In the genomic region with DNA sequence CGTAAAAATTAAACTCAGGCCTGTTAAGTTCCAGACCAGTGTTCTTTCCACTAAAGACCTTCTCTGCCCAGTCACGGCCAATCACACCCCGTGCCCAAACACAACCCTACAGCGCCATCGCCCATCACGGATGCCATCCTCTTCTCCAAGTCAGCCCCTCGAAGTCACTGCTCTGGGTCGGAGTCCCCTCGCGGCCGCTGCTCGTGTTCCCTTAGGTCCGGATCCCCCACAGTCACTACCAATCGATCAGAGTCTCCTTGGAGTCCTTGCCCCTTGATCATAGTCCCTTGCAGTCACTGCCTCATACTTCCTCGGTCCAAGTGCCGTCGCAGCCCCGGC, we compare ENCODE assay signal across 8 cellular contexts. TPM values are rescaled to one million over a fixed set of nuclear protein-coding genes. Genes with fewer than 3 reads are reported as not detected.
DNase-seq lines count a peak whose midpoint lies in the region; ATAC-seq, FAIRE-seq and TF ChIP-seq lines count a peak whose summit lies in the region.

No MANE protein-coding gene starts in this region.

- peak overlapping the region; percentile 64 to 91 for H3K4me2 ChIP-seq in H1 (ENCODE audit: insufficient read depth in 1 of 2, low read depth in 2 of 2, low read length in 2 of 2)

- H3K4me1 ChIP-seq in H1 (replicated peaks in 1 of 4; ENCODE audit: control insufficient read depth in 3 of 4, insufficient read depth in 4 of 4, low read length in 3 of 4) (peaks cover 0 to 5% (median 2%) of the 10 kb centered on the region in 4 experiments; a peak in 3 of 7 replicates), thymus (ENCODE audit: control insufficient read depth, insufficient read depth, low read length) (peaks cover 2% of the 10 kb centered on the region)

- H2BK15ac ChIP-seq in H1 (ENCODE audit: low read length): peak overlapping the region; percentile 88; the same call in 1 of the 2 replicates

- TF ChIP-seq RAD21 in H1 (IDR thresholded peaks at IDR 0.05 in 1 of 2, conservative IDR thresholded peaks at IDR 0.05 in 1 of 2; ENCODE audit: low read depth in 2 of 2, low read length in 2 of 2): no peak

- H3K4ac ChIP-seq in H1 (replicated peaks; ENCODE audit: insufficient read length, low read depth, low read length): peak overlapping the region; percentile 44

- H3K23me2 ChIP-seq in H1 (ENCODE audit: low read depth, low read length): peaks cover 10% of the 10 kb centered on the region

- peaks cover 0 to 4% of the 10 kb centered on the region in 2 experiments for H4K20me1 ChIP-seq in H1 (replicated peaks in 1 of 2; ENCODE audit: control insufficient read depth in 1 of 2, insufficient read depth in 2 of 2, low read length in 2 of 2)

- H4K91ac ChIP-seq in H1 (replicated peaks; ENCODE audit: insufficient read length, low read length): peak overlapping the region; percentile 22

- no peak for TF ChIP-seq CTCF in H1 (IDR thresholded peaks at IDR 0.05; ENCODE audit: control extremely low read depth in 1 of 3, insufficient read depth in 1 of 3, low read depth in 1 of 3, low read length in 3 of 3)

- H3K9ac ChIP-seq in H1 (replicated peaks in 1 of 4; ENCODE audit: extremely low read depth in 1 of 4, low read depth in 3 of 4, low read length in 3 of 4): peak overlapping the region; percentile 72 to 82 (median 74)

- H4K8ac ChIP-seq in H1 (ENCODE audit: extremely low read depth, insufficient read depth, low read length): peak overlapping the region; percentile 54; the same call in 1 of the 2 replicates

- H3K14ac ChIP-seq in H1 (ENCODE audit: insufficient read length): no peak overlapping the region

- 0 out of 2 replicates have a peak overlapping the region, but pooled peaks have one; percentile 4 for H2AK5ac ChIP-seq in H1 (ENCODE audit: low read depth, low read length)

- H3K18ac ChIP-seq in H1 (ENCODE audit: extremely low read depth, low read length): peak overlapping the region; percentile 95; the same call in 1 of the 2 replicates

- H3K4me1 Mint-ChIP-seq in T-helper 17 cell: peaks cover 34% of the 10 kb centered on the region

- H3K27ac Mint-ChIP-seq in T-helper 17 cell: peak overlapping the region; percentile 99

- peak overlapping the region; percentile 86 for H3K56ac ChIP-seq in H1 (replicated peaks; ENCODE audit: insufficient read length, low read depth, low read length)

- H3K36me3 ChIP-seq in H1 (ENCODE audit: control insufficient read depth in 2 of 4, insufficient read depth in 4 of 4, low read length in 3 of 4) (no peaks in the 10 kb centered on the region), thymus (ENCODE audit: control insufficient read depth, insufficient read depth) (no peaks in the 10 kb centered on the region)

- H3K27me3 ChIP-seq in H1 (replicated peaks in 1 of 4; ENCODE audit: control insufficient read depth in 3 of 4, extremely low read depth in 1 of 4, insufficient read depth in 3 of 4, low read length in 3 of 4): no peaks in the 10 kb centered on the region
- no peaks in the 10 kb centered on the region for H3K27me3 ChIP-seq in thymus (ENCODE audit: control insufficient read depth, insufficient read depth)

- TF ChIP-seq EP300 in H1 (IDR thresholded peaks at IDR 0.05; ENCODE audit: borderline replicate concordance in 1 of 2, low read depth in 2 of 2, low read length in 2 of 2): no peak

- peak overlapping the region; percentile 75 for H4K5ac ChIP-seq in H1 (ENCODE audit: insufficient read length, low read depth, low read length)

- no peak overlapping the region for H2BK20ac ChIP-seq in H1 (ENCODE audit: low read length)

- peak overlapping the region; percentile 82 for H2BK12ac ChIP-seq in H1 (ENCODE audit: low read depth, low read length)

- CTCF ChIA-PET in H1 (lab: Charles Lee; ENCODE audit: partially characterized antibody): no interaction called here

- H3K79me1 ChIP-seq in H1 (ENCODE audit: low read depth, low read length): peaks cover 2% of the 10 kb centered on the region; the same call in 1 of the 2 replicates

- peak overlapping the region; percentile 100 for H3K4me3 Mint-ChIP-seq in T-helper 17 cell

- WGBS in H1 (ENCODE audit: extremely low coverage in 1 of 2, insufficient coverage in 1 of 2, insufficient read length in 1 of 2, insufficient replicate concordance in 2 of 2, low coverage in 1 of 2, low lambda C conversion rate in 2 of 2, missing lambda C conversion rate in 1 of 2), 2 experiments: 7% methylated on average over 18 of the region's 18 CpGs; no CpG with 5 or more reads in 1 of the 2 experiments
- WGBS in thymus: 2% methylated on average over 18 of the region's 18 CpGs

- H2BK120ac ChIP-seq in H1 (replicated peaks; ENCODE audit: low read depth, low read length): no peak overlapping the region

- peak overlapping the region; percentile 96; the same call in 1 of the 2 replicates for H2BK5ac ChIP-seq in H1 (ENCODE audit: low read depth, low read length)

- peaks cover 0 to 30% of the 10 kb centered on the region in 2 experiments; a peak in 3 of 4 replicates for H3K79me2 ChIP-seq in H1 (ENCODE audit: control insufficient read depth in 1 of 2, insufficient read depth in 2 of 2, low read length in 2 of 2)

- DNase-seq in T-helper 17 cell (peak in 1 of 3 donors; percentile 14), H1 (ENCODE audit: low read depth in 1 of 2, low spot score in 2 of 2) (no peak), mucosa of gallbladder (ENCODE audit: low spot score) (peak; percentile 19), NCI-H774 (lab: John Stamatoyannopoulos, UW) (no peak), SW480 (ENCODE audit: low spot score) (no peak)

- no peak overlapping the region for H3K23ac ChIP-seq in H1 (ENCODE audit: insufficient read length)

- no peaks in the 10 kb centered on the region for H3K27me3 Mint-ChIP-seq in T-helper 17 cell

- ATAC-seq in GM18861 (IDR thresholded peaks at IDR 0.05; ENCODE audit: unreplicated experiment): peak; percentile 8
- peak; percentile 9 for ATAC-seq in HG03064 (IDR thresholded peaks at IDR 0.05; ENCODE audit: low read depth, unreplicated experiment)
- peak; percentile 45 for ATAC-seq in T-helper 17 cell

- TF ChIP-seq POLR2A in H1 (IDR thresholded peaks at IDR 0.05; ENCODE audit: control extremely low read depth in 1 of 2, low read depth in 2 of 2, low read length in 2 of 2): no peak

- H3K36me3 Mint-ChIP-seq in T-helper 17 cell (ENCODE audit: low read depth): peaks cover 8% of the 10 kb centered on the region

- peak overlapping the region; percentile 75 for H2AFZ ChIP-seq in H1 (ENCODE audit: low read length)

- H3K27ac ChIP-seq in H1 (ENCODE audit: low read depth, low read length) (peak overlapping the region; percentile 31; the same call in 1 of the 2 replicates), thymus (ENCODE audit: low read depth) (peak overlapping the region; percentile 47)

- POLR2A ChIA-PET in H1 (lab: Charles Lee; ENCODE audit: partially characterized antibody): interaction anchor here (0.6 to 0.9 kb wide), 3 partner anchors 28 to 130 kb away, joined by 3 read pairs; no protein-coding TSS in a partner anchor

- FAIRE-seq in H1 (lab: Jason Lieb, UNC): no peak

- H3K4me3 ChIP-seq in H1 (ENCODE audit: extremely low read depth in 1 of 4, insufficient read depth in 2 of 4, low read depth in 3 of 4, low read length in 4 of 4): peak overlapping the region; percentile 82 to 94 (median 89)
- peak overlapping the region; percentile 98 for H3K4me3 ChIP-seq in thymus (ENCODE audit: low read length)

- no peaks in the 10 kb centered on the region for H3K9me3 ChIP-seq in T-helper 17 cell (ENCODE audit: control insufficient read depth, low read length, poor library complexity, severe bottlenecking)
- H3K9me3 ChIP-seq in H1 (ENCODE audit: insufficient read depth in 2 of 2, low read depth in 1 of 2, low read length in 1 of 2): no peaks in the 10 kb centered on the region
- H3K9me3 ChIP-seq in thymus (ENCODE audit: control insufficient read depth): no peaks in the 10 kb centered on the region

TF ChIP-seq in H1, 55 proteins besides CTCF, POLR2A, EP300 and RAD21 (continues in another document):
- TF ChIP-seq CBX5 (IDR thresholded peaks at IDR 0.05; ENCODE audit: low read depth, low read length) (no peak), RNF2 (IDR thresholded peaks at IDR 0.05; ENCODE audit: borderline replicate concordance, low read depth, low read length, missing control alignments, poor library complexity, severe bottlenecking) (no peak)

RNA-seq across cellular contexts. Expression of gene PCYT1A, which starts 0.5 kb away (rescaled TPM):
- total RNA-seq in T-helper 17 cell (10 to 100 TPM; 78.1 to 82.0 TPM), mucosa of gallbladder (54.9 TPM)
- 30.2 and 31.8 TPM in 2 replicates for total RNA-seq in H1 (2021; fragmentation: NEBNext Ultra II Directional; extraction: Animal tissue kit (Norgen Biotek cat#: 25700))
- polyA plus RNA-seq in H1 (2011; rRNA removed) (17.5 and 19.9 TPM in 2 replicates), thymus (18.9 TPM)
- polyA plus RNA-seq in H1 (2011; cell fraction: cytosol; rRNA removed): 21.9 TPM
- 22.5 TPM for polyA plus RNA-seq in H1 (2011; cell fraction: nucleus; rRNA removed)
- 21.3 to 27.3 TPM (median 24.4 TPM) in 4 replicates for polyA plus RNA-seq in H1 (2012, experiment 1 of 2)
- polyA plus RNA-seq in H1 (2012, experiment 2 of 2): 7.1 TPM
- 17.0 TPM for polyA plus RNA-seq in H1 (2013, experiment 1 of 2)
- polyA plus RNA-seq in H1 (2013, experiment 2 of 2): 18.8 TPM
- polyA minus RNA-seq in H1 (2011; rRNA and poly(A)+ RNA removed): 55.5 and 69.8 TPM in 2 replicates
- polyA minus RNA-seq in H1 (2011; cell fraction: cytosol; rRNA and poly(A)+ RNA removed): 40.4 TPM
- 28.9 TPM for polyA minus RNA-seq in H1 (2011; cell fraction: nucleus; rRNA and poly(A)+ RNA removed)

RNA-seq across cellular contexts. Expression of gene DYNLT2B, which starts 31.0 kb away (rescaled TPM):
- 1 to 10 TPM; 4.8 to 6.8 TPM for total RNA-seq in T-helper 17 cell
- total RNA-seq in H1 (2021; fragmentation: NEBNext Ultra II Directional; extraction: Animal tissue kit (Norgen Biotek cat#: 25700)): 9.7 and 10.9 TPM in 2 replicates
- 15.6 and 22.2 TPM in 2 replicates for polyA plus RNA-seq in H1 (2011; rRNA removed)
- 19.8 TPM for polyA plus RNA-seq in H1 (2011; cell fraction: cytosol; rRNA removed)
- polyA plus RNA-seq in H1 (2011; cell fraction: nucleus; rRNA removed): 9.1 TPM
- 17.7 to 27.4 TPM (median 20.9 TPM) in 4 replicates for polyA plus RNA-seq in H1 (2012, experiment 1 of 2)
- 40.6 TPM for polyA plus RNA-seq in H1 (2012, experiment 2 of 2)
- polyA plus RNA-seq in H1 (2013, experiment 1 of 2): 21.7 TPM
- 25.4 TPM for polyA plus RNA-seq in H1 (2013, experiment 2 of 2)
- polyA minus RNA-seq in H1 (2011; rRNA and poly(A)+ RNA removed): 0.76 and 2.9 TPM in 2 replicates
- polyA minus RNA-seq in H1 (2011; cell fraction: cytosol; rRNA and poly(A)+ RNA removed): 2.7 TPM
- polyA minus RNA-seq in H1 (2011; cell fraction: nucleus; rRNA and poly(A)+ RNA removed): 2.7 TPM
- total RNA-seq in mucosa of gallbladder: 9.8 TPM
- polyA plus RNA-seq in thymus: 41.0 TPM

RNA-seq across cellular contexts. Expression of gene TM4SF19, which starts 51.2 kb away (rescaled TPM):
- not detected for total RNA-seq in T-helper 17 cell
- total RNA-seq in H1 (2021; fragmentation: NEBNext Ultra II Directional; extraction: Animal tissue kit (Norgen Biotek cat#: 25700)): not detected in 2 replicates
- not detected in 2 replicates for polyA plus RNA-seq in H1 (2011; rRNA removed)
- polyA plus RNA-seq in H1 (2011; cell fraction: cytosol; rRNA removed): 0.13 TPM
- not detected for polyA plus RNA-seq in H1 (2011; cell fraction: nucleus; rRNA removed)
- polyA plus RNA-seq in H1 (2012, experiment 1 of 2): 0.11 to 0.41 TPM (median 0.15 TPM) in 3 of 4 replicates, not detected in the other
- not detected for polyA plus RNA-seq in H1 (2012, experiment 2 of 2)
- 0.26 TPM for polyA plus RNA-seq in H1 (2013, experiment 1 of 2)
- polyA plus RNA-seq in H1 (2013, experiment 2 of 2): 0.15 TPM
- polyA minus RNA-seq in H1 (2011; rRNA and poly(A)+ RNA removed): 0.16 TPM in 1 of 2 replicates, not detected in the other
- not detected for polyA minus RNA-seq in H1 (2011; cell fraction: cytosol; rRNA and poly(A)+ RNA removed)
- polyA minus RNA-seq in H1 (2011; cell fraction: nucleus; rRNA and poly(A)+ RNA removed): not detected
- not detected for total RNA-seq in mucosa of gallbladder
- 0.46 TPM for polyA plus RNA-seq in thymus
